ENCODE assay signal across 25 cellular contexts in the genomic region with DNA sequence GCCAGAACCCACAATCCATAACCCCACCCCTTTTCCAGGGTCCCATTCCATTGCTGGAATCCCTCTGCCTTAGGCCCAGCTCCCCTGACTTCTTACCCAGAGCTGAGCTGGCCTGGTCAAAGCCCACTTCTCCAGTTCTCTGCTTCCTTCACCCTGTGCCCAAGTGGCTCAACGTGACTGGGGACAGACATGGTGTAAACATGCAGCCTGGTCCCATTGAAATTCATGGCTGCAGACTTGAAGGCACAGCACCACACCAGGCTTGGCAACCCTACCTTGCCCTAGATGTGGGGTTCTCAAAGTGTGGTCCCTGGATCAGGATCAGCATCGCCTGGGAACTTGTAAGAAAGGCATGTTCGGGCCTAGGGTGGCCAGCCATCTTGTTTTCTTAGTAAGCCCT. TPM values are rescaled to one million over a fixed set of nuclear protein-coding genes. Genes with fewer than 3 reads are reported as not detected.
DNase-seq lines count a peak whose midpoint lies in the region; ATAC-seq and TF ChIP-seq lines count a peak whose summit lies in the region.
"Had no signal": no experiment of that assay in that cellular context is flagged by ENCODE, and none has a peak within 500 bp of the region (broad histone marks: within the 10 kb centered on the region; RNA-seq: fewer than 3 reads in every experiment).

No MANE protein-coding gene starts in this region.

- H3K79me2 ChIP-seq in hepatocyte = peaks cover 33% of the 10 kb centered on the region

- H3K4me1 Mint-ChIP-seq in glutamatergic neuron (ENCODE audit: low read depth, unreplicated experiment) = peaks cover 31% of the 10 kb centered on the region

- no peaks in the 10 kb centered on the region for H4K20me1 ChIP-seq in hepatocyte (ENCODE audit: insufficient read depth, poor library complexity, severe bottlenecking)

- 97% methylated on average over 3 of the region's 3 CpGs for WGBS in hepatocyte (ENCODE audit: low lambda C conversion rate, missing lambda C conversion rate)

- H3K9me3 Mint-ChIP-seq in glutamatergic neuron (ENCODE audit: unreplicated experiment) = peaks cover 8% of the 10 kb centered on the region

- H3K27ac ChIP-seq in ascending aorta (peak overlapping the region; percentile 25 to 40), stomach smooth muscle (ENCODE audit: low read length) (peak overlapping the region; percentile 97), hepatocyte (no peak overlapping the region)
- H3K27ac ChIP-seq: 22Rv1, GM23248, PC-9, SK-N-MC had no signal

- H3K27me3 Mint-ChIP-seq in glutamatergic neuron (ENCODE audit: unreplicated experiment) = peaks cover 13% of the 10 kb centered on the region
- H3K27me3 Mint-ChIP-seq: CD4-positive, alpha-beta memory T cell had no signal

- no peak overlapping the region for H3K4me2 ChIP-seq in hepatocyte
- H3K4me2 ChIP-seq: PC-9 had no signal

- no peaks in the 10 kb centered on the region for H3K36me3 Mint-ChIP-seq in glutamatergic neuron (ENCODE audit: unreplicated experiment)

- H3K4me3 Mint-ChIP-seq in glutamatergic neuron (ENCODE audit: unreplicated experiment) = peak overlapping the region; percentile 47
- H3K4me3 Mint-ChIP-seq: CD4-positive, alpha-beta memory T cell had no signal

- TF ChIP-seq CTCF in ascending aorta (IDR thresholded peaks at IDR 0.05) = no peak
- no peak for TF ChIP-seq CTCF in glutamatergic neuron (IDR thresholded peaks at IDR 0.05; ENCODE audit: partially characterized antibody, unreplicated experiment)
- TF ChIP-seq CTCF in hepatocyte (IDR thresholded peaks at IDR 0.05; ENCODE audit: poor library complexity) = no peak

- H3K9me3 ChIP-seq in ascending aorta (no peaks in the 10 kb centered on the region), stomach smooth muscle (ENCODE audit: control insufficient read depth in 2 of 2, low read length in 2 of 2) (no peaks in the 10 kb centered on the region), hepatocyte (ENCODE audit: low read depth) (no peaks in the 10 kb centered on the region)

- DNase-seq in Right ventricle myocardium inferior (ENCODE audit: missing footprints) (peak; percentile 26), left ventricle myocardium superior (no peak), ascending aorta (ENCODE audit: low spot score in 2 of 2) (no peak), glutamatergic neuron (no peak), hepatocyte (ENCODE audit: low spot score) (no peak), HuH-7 (ENCODE audit: low spot score) (no peak)
- DNase-seq: ACHN; CD4-positive, alpha-beta memory T cell; DMS53; GM23248; HCEC 1CT; Kasumi-1; NCI-H1105 treated with DMSO at 0.1 percent for 48 hours; NCI-H2029; NCI-H446 treated with DMSO at 0.1 percent for 48 hours; NCI-H526 treated with DMSO at 0.1 percent for 48 hours; PC-9; SHP77 had no signal

- intact Hi-C loops in Right ventricle myocardium inferior (cut with DNase I) (no loop called here), left ventricle myocardium superior (cut with micrococcal nuclease) (no loop called here), ascending aorta (cut with DNase I) (loop anchor here (10.0 kb wide), 1 partner anchor 592 kb away; a partner anchor contains a TSS)

- H3K4me1 ChIP-seq in ascending aorta = peaks cover 22 to 36% of the 10 kb centered on the region in 2 donors
- H3K4me1 ChIP-seq in stomach smooth muscle (ENCODE audit: control insufficient read depth, insufficient read depth, low read length) = peaks cover 76% of the 10 kb centered on the region
- H3K4me1 ChIP-seq in hepatocyte (ENCODE audit: insufficient read depth) = peaks cover 20% of the 10 kb centered on the region

- H3K9me2 ChIP-seq in hepatocyte (replicated peaks; ENCODE audit: insufficient read depth) = no peaks in the 10 kb centered on the region

- H3K4me3 ChIP-seq in ascending aorta = no peak overlapping the region
- H3K4me3 ChIP-seq in stomach smooth muscle (ENCODE audit: low read length in 2 of 2) = peak overlapping the region in 1 of 2 donors; percentile 98
- H3K4me3 ChIP-seq in hepatocyte = no peak overlapping the region
- H3K4me3 ChIP-seq: GM23248, K562, PC-9, SK-N-MC had no signal

- H2AFZ ChIP-seq in hepatocyte = no peak overlapping the region
- H2AFZ ChIP-seq: GM23248, PC-9 had no signal

- no peak overlapping the region for H3K27ac Mint-ChIP-seq in glutamatergic neuron (ENCODE audit: unreplicated experiment)

- ATAC-seq in Right ventricle myocardium inferior (no peak), left ventricle myocardium superior (no peak), HG03175 (IDR thresholded peaks at IDR 0.05; ENCODE audit: unreplicated experiment) (no peak)
- ATAC-seq: K562 had no signal

- no peak overlapping the region for H3K9ac ChIP-seq in stomach smooth muscle (ENCODE audit: low read length in 2 of 2)
- H3K9ac ChIP-seq: GM23248 had no signal

- H3K36me3 ChIP-seq in ascending aorta = peaks cover 28 to 38% of the 10 kb centered on the region in 2 donors
- peaks cover 16 to 25% of the 10 kb centered on the region in 2 donors for H3K36me3 ChIP-seq in stomach smooth muscle (ENCODE audit: control insufficient read depth in 2 of 2, insufficient read depth in 2 of 2, low read length in 2 of 2)
- no peaks in the 10 kb centered on the region for H3K36me3 ChIP-seq in hepatocyte (replicated peaks; ENCODE audit: insufficient read depth, low read depth)

- no peaks in the 10 kb centered on the region for H3K27me3 ChIP-seq in ascending aorta
- no peaks in the 10 kb centered on the region for H3K27me3 ChIP-seq in stomach smooth muscle (ENCODE audit: control insufficient read depth in 1 of 2, insufficient read depth in 2 of 2, low read length in 2 of 2)
- no peaks in the 10 kb centered on the region for H3K27me3 ChIP-seq in hepatocyte

RNA-seq across cellular contexts. Expression of a gene that starts 3.7 kb away (rescaled TPM):
- 20.1 TPM for total RNA-seq in Right ventricle myocardium inferior
- total RNA-seq in left ventricle myocardium superior = 20.2 TPM
- total RNA-seq in ascending aorta = 40.0 TPM
- 23.8 TPM for total RNA-seq in glutamatergic neuron (ENCODE audit: unreplicated experiment)
- total RNA-seq in hepatocyte = 25.8 and 26.8 TPM in 2 replicates
- polyA plus RNA-seq in hepatocyte = 26.3 and 29.6 TPM in 2 replicates

RNA-seq across cellular contexts. Expression of a gene that starts 19.7 kb away (rescaled TPM):
- 0.46 TPM for total RNA-seq in Right ventricle myocardium inferior
- total RNA-seq in left ventricle myocardium superior = 0.32 TPM
- 11.6 TPM for total RNA-seq in ascending aorta
- total RNA-seq in glutamatergic neuron (ENCODE audit: unreplicated experiment) = not detected
- 0.24 and 0.37 TPM in 2 replicates for total RNA-seq in hepatocyte
- 0.10 and 0.24 TPM in 2 replicates for polyA plus RNA-seq in hepatocyte
- total RNA-seq: GM23248, K562, MCF 10A, RPMI7951 had no signal
